ENCODE assay signal across 22 cellular contexts in genomic region chr11:76735218-76735480, GRCh38. TPM values are rescaled to one million over a fixed set of nuclear protein-coding genes. Genes with fewer than 3 reads are reported as not detected.
DNase-seq lines count a peak whose midpoint lies in the region; ATAC-seq and TF ChIP-seq lines count a peak whose summit lies in the region.
"Had no signal": no experiment of that assay in that cellular context is flagged by ENCODE, and none has a peak within 500 bp of the region (broad histone marks: within the 10 kb centered on the region; RNA-seq: fewer than 3 reads in every experiment).

No MANE protein-coding gene starts in this region.

- peak overlapping the region; percentile 57 for H2AFZ ChIP-seq in smooth muscle cell (ENCODE audit: low read depth)
- H2AFZ ChIP-seq in osteoblast (ENCODE audit: low read length): no peak overlapping the region

- no peaks in the 10 kb centered on the region for H3F3A ChIP-seq in smooth muscle cell (ENCODE audit: low read depth)

- no peaks in the 10 kb centered on the region for H3K4me1 ChIP-seq in smooth muscle cell (ENCODE audit: low read depth)
- no peaks in the 10 kb centered on the region for H3K4me1 ChIP-seq in osteoblast (ENCODE audit: insufficient read depth, low read length)

- WGBS in smooth muscle cell (ENCODE audit: low lambda C conversion rate): 26% methylated on average over 3 of the region's 3 CpGs

- H3K4me3 ChIP-seq in smooth muscle cell (no peak overlapping the region), osteoblast (ENCODE audit: insufficient read depth, low read length) (no peak overlapping the region)
- H3K4me3 ChIP-seq: heart right ventricle, lower lobe of right lung, skin epidermis, tibial nerve had no signal

- no peak overlapping the region for H3K9ac ChIP-seq in smooth muscle cell (ENCODE audit: low read depth)

- ATAC-seq in HG03097 (IDR thresholded peaks at IDR 0.05; ENCODE audit: low FRiP score, unreplicated experiment): no peak
- ATAC-seq: lower lobe of right lung had no signal

- no peaks in the 10 kb centered on the region for H3K36me3 ChIP-seq in smooth muscle cell (ENCODE audit: low read depth)
- no peaks in the 10 kb centered on the region for H3K36me3 ChIP-seq in osteoblast (ENCODE audit: insufficient read depth, low read length)
- H3K36me3 ChIP-seq: heart right ventricle, lower lobe of right lung, tibial nerve had no signal

- H3K27ac ChIP-seq in smooth muscle cell (ENCODE audit: low read depth) (no peak overlapping the region), osteoblast (ENCODE audit: low read depth, low read length) (no peak overlapping the region)
- H3K27ac ChIP-seq: 22Rv1, heart right ventricle, lower lobe of right lung had no signal

- H3K4me2 ChIP-seq in smooth muscle cell (peak overlapping the region; percentile 49), osteoblast (ENCODE audit: insufficient read depth, low read length) (no peak overlapping the region)

- H3K79me2 ChIP-seq in smooth muscle cell (ENCODE audit: low read depth): no peaks in the 10 kb centered on the region
- H3K79me2 ChIP-seq in osteoblast (ENCODE audit: insufficient read depth, low read length): no peaks in the 10 kb centered on the region

- DNase-seq in DMS79 treated with DMSO at 0.1 percent for 48 hours (lab: John Stamatoyannopoulos, UW) (peak; percentile 40), DMS79 (lab: John Stamatoyannopoulos, UW) (no peak), astrocyte of the hippocampus (ENCODE audit: low read depth, low spot score) (peak; percentile 24), iris pigment epithelial cell (ENCODE audit: low read depth) (peak; percentile 8), smooth muscle cell (lab: John Stamatoyannopoulos, UW; ENCODE audit: unreplicated experiment) (no peak), osteoblast (ENCODE audit: insufficient read length, low spot score, missing footprints) (no peak)
- no peak for DNase-seq in activated CD8-positive, alpha-beta memory T cell treated with anti-CD3 and anti-CD28 coated beads, Interleukin-2, amount 50 U/mL, for 48 hours
- DNase-seq: activated CD4-positive, alpha-beta T cell treated with anti-CD3 and anti-CD28 coated beads for 48 hours; activated naive CD8-positive, alpha-beta T cell treated with anti-CD3 and anti-CD28 coated beads for 36 hours; AML-193; heart right ventricle; lower lobe of right lung; NCI-H1436 treated with DMSO at 0.1 percent for 48 hours; NCI-H2227 treated with DMSO at 0.1 percent for 48 hours; NCI-H774; SHP77 treated with DMSO at 0.1 percent for 48 hours; stimulated activated CD4-positive, alpha-beta T cell treated with anti-CD3 and anti-CD28 coated beads, Interleukin-2, amount 100 ng/mL, for 48 hours; T-helper 1 cell had no signal

- H3K27me3 ChIP-seq in smooth muscle cell (ENCODE audit: low read depth) (no peaks in the 10 kb centered on the region), osteoblast (ENCODE audit: insufficient read depth, low read length) (no peaks in the 10 kb centered on the region)
- H3K27me3 ChIP-seq: tibial nerve had no signal

- H4K20me1 ChIP-seq in smooth muscle cell (ENCODE audit: low read depth) (no peaks in the 10 kb centered on the region), osteoblast (ENCODE audit: insufficient read depth, low read length) (no peaks in the 10 kb centered on the region)

- H3K9me3 ChIP-seq in smooth muscle cell (replicated peaks; ENCODE audit: low read depth) (no peaks in the 10 kb centered on the region), osteoblast (ENCODE audit: low read depth, low read length) (no peaks in the 10 kb centered on the region)
- H3K9me3 ChIP-seq: heart right ventricle, lower lobe of right lung, tibial nerve had no signal

- TF ChIP-seq CTCF in smooth muscle cell (IDR thresholded peaks at IDR 0.05; ENCODE audit: borderline replicate concordance, insufficient read depth, poor library complexity, severe bottlenecking) (no peak), osteoblast (IDR thresholded peaks at IDR 0.05; ENCODE audit: extremely low read depth, low read depth, low read length) (no peak)

RNA-seq across cellular contexts. Expression of gene TSKU, which starts 48.0 kb away (rescaled TPM):
- 75.2 and 76.5 TPM in 2 replicates for total RNA-seq in smooth muscle cell
- polyA plus RNA-seq in smooth muscle cell: 122 and 144 TPM in 2 replicates
- 23.5 and 24.2 TPM in 2 replicates for total RNA-seq in osteoblast

Comparison
In these comparisons a context has a peak if more than half of its experiments do, and no peak if none do; other contexts are left out.
1. DNase-seq: peak in DMS79 treated with DMSO at 0.1 percent for 48 hours (single experiment), astrocyte of the hippocampus (single experiment) and iris pigment epithelial cell (single experiment); none in DMS79 (single experiment), smooth muscle cell (single experiment), osteoblast (single experiment) and activated CD8-positive, alpha-beta memory T cell treated with anti-CD3 and anti-CD28 coated beads, Interleukin-2, amount 50 U/mL, for 48 hours (single experiment).